8 cellular contexts compared by ENCODE assay signal in genomic region chr11:43576834-43577521, GRCh38.
DNase-seq lines count a peak whose midpoint lies in the region; ATAC-seq and TF ChIP-seq lines count a peak whose summit lies in the region.

No MANE protein-coding gene starts in this region.

- H3K4me1 ChIP-seq in mucosa of descending colon (ENCODE audit: low read depth) (peaks cover 18% of the 10 kb centered on the region), spleen (peaks cover 24 to 72% (median 59%) of the 10 kb centered on the region in 6 donors)

- peaks cover 7 to 100% (median 97%) of the 10 kb centered on the region in 7 donors for H3K27me3 ChIP-seq in spleen (replicated peaks in 1 of 7)

- H3K9me3 ChIP-seq in mucosa of descending colon (no peaks in the 10 kb centered on the region), spleen (no peaks in the 10 kb centered on the region)

- intact Hi-C loops in mucosa of descending colon (cut with DNase I, micrococcal nuclease) (no loop called here), spleen (cut with DNase I; ENCODE audit: low total_unique reads) (no loop called here)

- TF ChIP-seq CTCF in mucosa of descending colon (IDR thresholded peaks at IDR 0.05): no peak
- TF ChIP-seq CTCF in spleen (IDR thresholded peaks at IDR 0.05 in 8 of 11, conservative IDR thresholded peaks at IDR 0.05 in 3 of 11): peak in 1 of 11 experiments; percentile 6

- H3K4me3 ChIP-seq in mucosa of descending colon (no peak overlapping the region), spleen (peak overlapping the region in 1 of 8 donors; percentile 52)

- H3K27ac ChIP-seq in spleen: no peak overlapping the region

- TF ChIP-seq POLR2A in spleen (IDR thresholded peaks at IDR 0.05): no peak

- DNase-seq in SHP77 (lab: John Stamatoyannopoulos, UW) (peak; percentile 12 to 34), SHP77 treated with DMSO at 0.1 percent for 48 hours (lab: John Stamatoyannopoulos, UW) (no peak), LoVo (ENCODE audit: low spot score) (peak; percentile 6), cerebellum (ENCODE audit: low spot score) (peak; percentile 74), mucosa of descending colon (peak in 1 of 3 donors; percentile 58), spleen (no peak), middle frontal gyrus (ENCODE audit: extremely low spot score, low spot score) (no peak)
- no peak for DNase-seq in activated CD4-positive, CD25-positive, alpha-beta regulatory T cell treated with anti-CD3 and anti-CD28 coated beads, Interleukin-2, amount 50 U/mL, for 72 hours

- ATAC-seq in mucosa of descending colon: peak; percentile 54

- H3K36me3 ChIP-seq in mucosa of descending colon (ENCODE audit: low read depth) (no peaks in the 10 kb centered on the region), spleen (no peaks in the 10 kb centered on the region)

- WGBS in spleen, 5 donors: 3 to 6% (median 5%) methylated on average over 33 of the region's 33 CpGs

Comparison
In these comparisons a context has a peak if more than half of its experiments do, and no peak if none do; other contexts are left out.
1. DNase-seq: peak in SHP77 (2 of 2), LoVo (single experiment) and cerebellum (single experiment); none in SHP77 treated with DMSO at 0.1 percent for 48 hours (single experiment), activated CD4-positive, CD25-positive, alpha-beta regulatory T cell treated with anti-CD3 and anti-CD28 coated beads, Interleukin-2, amount 50 U/mL, for 72 hours (single experiment), spleen (single experiment) and middle frontal gyrus (single experiment).